11 cellular contexts compared by ENCODE assay signal in genomic region chr9:116027511-116027910, GRCh38.
DNase-seq lines count a peak whose midpoint lies in the region; ATAC-seq and TF ChIP-seq lines count a peak whose summit lies in the region.
"Had no signal": no experiment of that assay in that cellular context is flagged by ENCODE, and none has a peak within 500 bp of the region (broad histone marks: within the 10 kb centered on the region; RNA-seq: fewer than 3 reads in every experiment).

No MANE protein-coding gene starts in this region.

- no peak for TF ChIP-seq CTCF in fibroblast of lung (conservative IDR thresholded peaks at IDR 0.05 in 1 of 2, IDR thresholded peaks at IDR 0.05 in 1 of 2; ENCODE audit: low read depth in 1 of 2, low read length in 2 of 2)
- no peak for TF ChIP-seq CTCF in activated CD8-positive, alpha-beta T cell treated with anti-CD3 and anti-CD28 coated beads for 36 hours (IDR thresholded peaks at IDR 0.05)

- intact Hi-C loops in activated CD8-positive, alpha-beta T cell treated with anti-CD3 and anti-CD28 coated beads for 36 hours (cut with micrococcal nuclease) = no loop called here

- H3K9ac ChIP-seq in fibroblast of lung (ENCODE audit: insufficient read depth, low read length) = no peak overlapping the region
- peak overlapping the region; percentile 42 for H3K9ac ChIP-seq in skeletal muscle satellite cell (ENCODE audit: low read depth, low read length)

- CTCF ChIA-PET in activated CD8-positive, alpha-beta T cell treated with anti-CD3 and anti-CD28 coated beads for 36 hours (lab: Charles Lee) = no interaction called here

- H3K36me3 ChIP-seq in fibroblast of lung (ENCODE audit: control insufficient read depth, insufficient read depth, low read length) = no peaks in the 10 kb centered on the region
- H3K36me3 ChIP-seq in skeletal muscle satellite cell (ENCODE audit: insufficient read depth, low read length) = no peaks in the 10 kb centered on the region
- no peaks in the 10 kb centered on the region for H3K36me3 ChIP-seq in SJCRH30

- H3K79me2 ChIP-seq in fibroblast of lung (ENCODE audit: control insufficient read depth, insufficient read depth, low read length) = no peaks in the 10 kb centered on the region

- H3K4me3 ChIP-seq in fibroblast of lung (replicated peaks in 1 of 4; ENCODE audit: control extremely low read depth in 1 of 4, insufficient read depth in 1 of 4, low read depth in 3 of 4, low read length in 4 of 4) (no peak overlapping the region), skeletal muscle satellite cell (ENCODE audit: low read length) (no peak overlapping the region), SJCRH30 (no peak overlapping the region)
- H3K4me3 ChIP-seq: body of pancreas had no signal

- no peaks in the 10 kb centered on the region for H4K20me1 ChIP-seq in fibroblast of lung (ENCODE audit: control insufficient read depth, extremely low read depth, insufficient read depth, low read length)

- peak overlapping the region; percentile 42 for H2AFZ ChIP-seq in fibroblast of lung (ENCODE audit: low read length)

- no peak for ATAC-seq in activated CD8-positive, alpha-beta T cell treated with anti-CD3 and anti-CD28 coated beads for 36 hours
- ATAC-seq: activated T-cell treated with anti-CD3 and anti-CD28 coated beads, Interleukin-2, amount 50 U/mL, for 72 hours; body of pancreas; right cardiac atrium had no signal

- H3K4me2 ChIP-seq in fibroblast of lung (ENCODE audit: extremely low read depth, insufficient read depth, low read length) (peak overlapping the region; percentile 70), skeletal muscle satellite cell (ENCODE audit: low read length) (peak overlapping the region; percentile 39)

- H3K36me3 Mint-ChIP-seq in activated CD8-positive, alpha-beta T cell treated with anti-CD3 and anti-CD28 coated beads for 36 hours (ENCODE audit: low read depth) = no peaks in the 10 kb centered on the region

- H3K27ac ChIP-seq in fibroblast of lung (ENCODE audit: insufficient read depth, low read length) (peak overlapping the region; percentile 82), SJCRH30 (no peak overlapping the region)
- H3K27ac ChIP-seq: body of pancreas had no signal

- DNase-seq in EL (peak; percentile 84), RKO (ENCODE audit: low spot score) (peak; percentile 30), fibroblast of lung (ENCODE audit: low read depth in 2 of 2) (peak; percentile 80 to 92), MV-4-11 (lab: John Stamatoyannopoulos, UW) (no peak), SJCRH30 (no peak), cortex of kidney (lab: John Stamatoyannopoulos, UW) (no peak)
- DNase-seq in activated CD8-positive, alpha-beta T cell treated with anti-CD3 and anti-CD28 coated beads for 36 hours = no peak
- DNase-seq: activated T-cell treated with anti-CD3 and anti-CD28 coated beads, Interleukin-2, amount 50 U/mL, for 72 hours; body of pancreas; right cardiac atrium had no signal

- H3K27me3 ChIP-seq in fibroblast of lung (ENCODE audit: control insufficient read depth, insufficient read depth, low read length) (no peaks in the 10 kb centered on the region), skeletal muscle satellite cell (ENCODE audit: control insufficient read depth, insufficient read depth, low read length) (no peaks in the 10 kb centered on the region), SJCRH30 (no peaks in the 10 kb centered on the region)
- H3K27me3 ChIP-seq: body of pancreas had no signal

- POLR2A ChIA-PET in activated CD8-positive, alpha-beta T cell treated with anti-CD3 and anti-CD28 coated beads for 36 hours (lab: Charles Lee) = no interaction called here

- H3K4me1 Mint-ChIP-seq in activated CD8-positive, alpha-beta T cell treated with anti-CD3 and anti-CD28 coated beads for 36 hours (ENCODE audit: low read depth) = no peaks in the 10 kb centered on the region

- no peak overlapping the region for H3K27ac Mint-ChIP-seq in activated CD8-positive, alpha-beta T cell treated with anti-CD3 and anti-CD28 coated beads for 36 hours
- H3K27ac Mint-ChIP-seq: activated T-cell treated with anti-CD3 and anti-CD28 coated beads, Interleukin-2, amount 50 U/mL, for 72 hours had no signal

- peaks cover 9% of the 10 kb centered on the region for H3K9me3 Mint-ChIP-seq in activated CD8-positive, alpha-beta T cell treated with anti-CD3 and anti-CD28 coated beads for 36 hours

- H3K27me3 Mint-ChIP-seq in activated CD8-positive, alpha-beta T cell treated with anti-CD3 and anti-CD28 coated beads for 36 hours = peaks cover under 1% of the 10 kb centered on the region

- H3K4me1 ChIP-seq in fibroblast of lung (ENCODE audit: control insufficient read depth, extremely low read depth, insufficient read depth, low read length) (peaks cover 8% of the 10 kb centered on the region), skeletal muscle satellite cell (ENCODE audit: control insufficient read depth, insufficient read depth, low read length) (peaks cover 15% of the 10 kb centered on the region), SJCRH30 (no peaks in the 10 kb centered on the region)
- H3K4me1 ChIP-seq: body of pancreas had no signal

- no peak overlapping the region for H3K4me3 Mint-ChIP-seq in activated CD8-positive, alpha-beta T cell treated with anti-CD3 and anti-CD28 coated beads for 36 hours
- H3K4me3 Mint-ChIP-seq: activated T-cell treated with anti-CD3 and anti-CD28 coated beads, Interleukin-2, amount 50 U/mL, for 72 hours had no signal

- no peaks in the 10 kb centered on the region for H3K9me3 ChIP-seq in fibroblast of lung (ENCODE audit: control insufficient read depth, insufficient read depth, low read depth, low read length)
- H3K9me3 ChIP-seq in skeletal muscle satellite cell (replicated peaks; ENCODE audit: low read length) = no peaks in the 10 kb centered on the region
- 0 out of 2 replicates have a peak, but pooled peaks cover 5% of the 10 kb centered on the region for H3K9me3 ChIP-seq in SJCRH30 (replicated peaks)
- H3K9me3 ChIP-seq: body of pancreas had no signal

Comparison
In these comparisons a context has a peak if more than half of its experiments do, and no peak if none do; other contexts are left out.
1. DNase-seq: peak in EL (single experiment), RKO (single experiment) and fibroblast of lung (2 of 2); none in MV-4-11 (single experiment), activated CD8-positive, alpha-beta T cell treated with anti-CD3 and anti-CD28 coated beads for 36 hours (single experiment), SJCRH30 (0 of 2) and cortex of kidney (single experiment).